19 cellular contexts compared by ENCODE assay signal in the genomic region with DNA sequence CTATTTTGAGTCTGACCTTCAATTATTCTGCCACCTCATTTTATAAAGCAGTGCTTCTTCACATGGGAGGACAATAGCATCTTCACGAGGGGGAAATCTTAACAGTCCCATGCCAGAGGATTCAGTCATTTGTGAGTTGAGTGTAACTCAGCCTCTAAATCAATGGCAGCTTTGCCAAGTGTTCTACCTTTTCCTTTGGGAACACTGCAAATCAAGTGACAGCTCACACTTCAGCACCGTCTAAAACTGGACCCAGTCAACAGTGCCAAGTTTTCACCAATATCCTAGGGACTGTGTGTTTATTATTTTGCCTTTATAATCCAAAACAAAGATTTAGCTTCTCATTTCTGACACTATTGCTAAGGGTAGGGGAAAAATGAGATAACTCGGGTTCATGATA.
"Had no signal": no experiment of that assay in that cellular context is flagged by ENCODE, and none has a peak within 500 bp of the region (broad histone marks: within the 10 kb centered on the region; RNA-seq: fewer than 3 reads in every experiment).

No MANE protein-coding gene starts in this region.

- H3K9me3 Mint-ChIP-seq: activated T-helper 2 cell treated with anti-CD3 and anti-CD28 coated beads, Interferon-gamma antibody, Interleukin-2, Interleukin-4, amounts not matched to agents 10 μg/mL and 5 μg/mL and 100 μg/mL, durations not matched to agents 14 hours and 24 hours and 36 hours; naive B cell had no signal

- H3K4me3 ChIP-seq: coronary artery, esophagus squamous epithelium, lower lobe of right lung, tibial nerve, vagina had no signal

- H3K4me3 Mint-ChIP-seq: activated naive CD4-positive, alpha-beta T cell treated with anti-CD3 and anti-CD28 coated beads for 36 hours; activated naive CD8-positive, alpha-beta T cell treated with anti-CD3 and anti-CD28 coated beads, Interleukin-2, amount 50 U/mL, for 24 hours; naive B cell had no signal

- H3K4me1 Mint-ChIP-seq: activated naive CD8-positive, alpha-beta T cell treated with anti-CD3 and anti-CD28 coated beads, Interleukin-2, amount 50 U/mL, for 24 hours; naive B cell had no signal

- H3K27ac Mint-ChIP-seq: activated naive CD4-positive, alpha-beta T cell treated with anti-CD3 and anti-CD28 coated beads for 36 hours; activated naive CD8-positive, alpha-beta T cell treated with anti-CD3 and anti-CD28 coated beads, Interleukin-2, amount 50 U/mL, for 24 hours; activated T-helper 2 cell treated with anti-CD3 and anti-CD28 coated beads, Interferon-gamma antibody, Interleukin-2, Interleukin-4, amounts not matched to agents 10 μg/mL and 5 μg/mL and 100 μg/mL, durations not matched to agents 14 hours and 24 hours and 36 hours; naive B cell had no signal

- H3K36me3 Mint-ChIP-seq: naive B cell had no signal

- H3K9ac ChIP-seq: parathyroid adenoma had no signal

- H2AFZ ChIP-seq: parathyroid adenoma had no signal

- H3K9me3 ChIP-seq: esophagus squamous epithelium, lower lobe of right lung, tibial nerve, vagina had no signal

- H3K27me3 ChIP-seq: esophagus squamous epithelium, tibial nerve, vagina had no signal

- H3K36me3 ChIP-seq: esophagus squamous epithelium, lower lobe of right lung, tibial nerve, vagina had no signal

- H3K4me1 ChIP-seq: esophagus squamous epithelium, lower lobe of right lung, parathyroid adenoma, vagina had no signal

- H3K27ac ChIP-seq: coronary artery, esophagus squamous epithelium, lower lobe of right lung, parathyroid adenoma, tibial nerve, vagina had no signal

- DNase-seq: activated CD4-positive, alpha-beta T cell treated with anti-CD3 and anti-CD28 coated beads, Interleukin-2, amount 50 U/mL, for 48 hours; activated CD4-positive, CD25-positive, alpha-beta regulatory T cell treated with anti-CD3 and anti-CD28 coated beads, Interleukin-2, amount 50 U/mL, for 72 hours; activated naive CD4-positive, alpha-beta T cell treated with anti-CD3 and anti-CD28 coated beads for 36 hours; activated naive CD8-positive, alpha-beta T cell treated with anti-CD3 and anti-CD28 coated beads, Interleukin-2, amount 50 U/mL, for 24 hours; aorta; effector CD4-positive, alpha-beta T cell; esophagus squamous epithelium; lower lobe of right lung; naive B cell; retina; stimulated activated CD4-positive, alpha-beta T cell treated with anti-CD3 and anti-CD28 coated beads, Interleukin-15, amount 100 ng/mL, for 24 hours; stimulated activated CD4-positive, alpha-beta T cell treated with anti-CD3 and anti-CD28 coated beads, Interleukin-4, amount 100 ng/mL, for 1 hour; stimulated activated naive CD4-positive, alpha-beta T cell treated with Interleukin-2 at 50 U/mL for 16 hours; substantia nigra had no signal

- ATAC-seq: activated naive CD8-positive, alpha-beta T cell treated with anti-CD3 and anti-CD28 coated beads, Interleukin-2, amount 50 U/mL, for 24 hours had no signal

- H3K27me3 Mint-ChIP-seq: activated naive CD8-positive, alpha-beta T cell treated with anti-CD3 and anti-CD28 coated beads, Interleukin-2, amount 50 U/mL, for 24 hours had no signal

- H3K79me2 ChIP-seq: parathyroid adenoma had no signal
